Comparison of ENCODE assay signal across 13 cellular contexts in the genomic region with DNA sequence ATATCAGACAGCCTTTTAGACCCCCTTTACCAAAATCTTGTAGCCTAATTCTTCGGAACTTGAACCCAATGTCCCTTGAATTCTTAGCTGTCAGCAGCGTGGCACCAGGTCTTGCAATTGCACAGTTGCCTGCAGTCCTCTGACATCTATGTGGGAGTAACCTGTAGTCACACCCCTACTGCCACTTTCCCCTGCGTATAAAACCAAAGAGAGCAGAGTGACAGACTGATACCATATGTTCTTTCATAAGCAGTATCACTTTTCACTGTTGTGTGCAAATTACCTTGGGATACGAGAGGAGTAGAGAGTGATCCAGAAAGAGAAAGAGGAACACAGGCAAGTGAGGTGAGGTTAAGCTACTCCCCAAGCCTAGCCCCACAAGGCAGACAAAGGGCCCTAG.
"Had no signal": no experiment of that assay in that cellular context is flagged by ENCODE, and none has a peak within 500 bp of the region (broad histone marks: within the 10 kb centered on the region; RNA-seq: fewer than 3 reads in every experiment).

No MANE protein-coding gene starts in this region.

- DNase-seq: KBM-7, MV-4-11, NCI-H1048, NCI-H1105 treated with DMSO at 0.1 percent for 48 hours, NCI-H1417 treated with DMSO at 0.1 percent for 48 hours, NCI-H1930, NCI-H2081 treated with DMSO at 0.1 percent for 48 hours, NCI-H2227 treated with DMSO at 0.1 percent for 48 hours, NCI-H526 treated with DMSO at 0.1 percent for 48 hours, NCI-H748 treated with DMSO at 0.1 percent for 48 hours, Right ventricle myocardium superior, RPMI8226, SIG-M5 had no signal
